ENCODE assay signal across 8 cellular contexts in the genomic region with DNA sequence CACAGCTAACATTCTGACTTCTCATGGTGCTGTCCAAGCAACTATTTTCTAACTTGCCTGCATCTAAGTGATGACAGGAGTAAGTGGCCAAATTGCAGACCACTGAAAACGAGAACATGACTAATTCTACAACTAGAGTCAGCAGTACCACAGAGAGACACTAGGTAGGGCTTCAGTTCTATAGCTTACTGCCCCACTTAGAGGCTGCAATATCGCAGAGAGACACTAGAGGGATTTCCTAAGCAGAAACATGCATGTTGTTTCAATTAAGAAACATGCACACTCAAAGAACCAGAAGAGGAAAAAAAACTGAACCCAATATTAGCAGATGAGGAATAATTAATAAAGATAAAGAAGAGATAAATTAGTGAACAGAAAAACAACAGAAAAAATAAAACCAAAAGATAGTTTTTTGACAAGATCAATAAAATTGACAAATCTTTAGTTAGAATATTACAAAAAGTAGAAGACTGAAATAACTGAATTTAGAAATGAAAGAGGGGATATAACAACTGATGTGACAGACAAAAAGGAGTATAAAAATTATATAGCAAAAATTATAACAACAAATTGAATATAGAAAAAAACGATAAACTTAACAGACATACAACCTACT.
DNase-seq lines count a peak whose midpoint lies in the region; ATAC-seq, FAIRE-seq and TF ChIP-seq lines count a peak whose summit lies in the region.

No MANE protein-coding gene starts in this region.

- H3K4me3 ChIP-seq in BE2C (ENCODE audit: low read depth, low read length) (no peak overlapping the region), fibroblast of mammary gland (ENCODE audit: control insufficient read depth, low read depth, low read length) (no peak overlapping the region), neural progenitor cell (no peak overlapping the region)

- no peaks in the 10 kb centered on the region for H3K79me2 ChIP-seq in neural progenitor cell (ENCODE audit: low read depth)

- H3K9me3 Mint-ChIP-seq in neural progenitor cell = no peaks in the 10 kb centered on the region

- H3K27ac ChIP-seq in VCaP = no peak overlapping the region
- no peak overlapping the region for H3K27ac ChIP-seq in neural progenitor cell

- peak; percentile 85 for TF ChIP-seq CTCF in BE2C (IDR thresholded peaks at IDR 0.05; ENCODE audit: low read depth, low read length)
- peak; percentile 88 for TF ChIP-seq CTCF in VCaP (conservative IDR thresholded peaks at IDR 0.05)
- peak; percentile 98 for TF ChIP-seq CTCF in fibroblast of mammary gland (conservative IDR thresholded peaks at IDR 0.05; ENCODE audit: control insufficient read depth, insufficient read depth, low read depth, low read length)
- TF ChIP-seq CTCF in neural progenitor cell (IDR thresholded peaks at IDR 0.05) = peak; percentile 78

- H2AFZ ChIP-seq in neural progenitor cell (replicated peaks) = no peak overlapping the region

- H3K27ac Mint-ChIP-seq in neural progenitor cell = no peak overlapping the region

- H3K36me3 ChIP-seq in BE2C = no peaks in the 10 kb centered on the region
- H3K36me3 ChIP-seq in neural progenitor cell = no peaks in the 10 kb centered on the region

- H3K27me3 ChIP-seq in BE2C (no peaks in the 10 kb centered on the region), neural progenitor cell (no peaks in the 10 kb centered on the region)

- H3K4me3 Mint-ChIP-seq in neural progenitor cell = no peak overlapping the region

- no peaks in the 10 kb centered on the region for H4K20me1 ChIP-seq in neural progenitor cell (ENCODE audit: low read depth)

- H3K4me1 Mint-ChIP-seq in neural progenitor cell = no peaks in the 10 kb centered on the region

- no peak overlapping the region for H3K9ac ChIP-seq in neural progenitor cell

- H3K9me3 ChIP-seq in BE2C (no peaks in the 10 kb centered on the region), neural progenitor cell (ENCODE audit: low read depth) (peaks cover 22% of the 10 kb centered on the region)

- ATAC-seq in HG03175 (IDR thresholded peaks at IDR 0.05; ENCODE audit: unreplicated experiment) = peak; percentile 100

- DNase-seq in BE2C (peak; percentile 50), GM19239 (ENCODE audit: insufficient read length, low spot score) (peak; percentile 1), fibroblast of mammary gland (ENCODE audit: low read depth) (peak; percentile 86), neural progenitor cell (ENCODE audit: low spot score) (peak; percentile 73), C1 segment of cervical spinal cord (lab: John Stamatoyannopoulos, UW) (no peak), amniotic stem cell (lab: John Stamatoyannopoulos, UW) (no peak)

- peak; percentile 97 for FAIRE-seq in GM19239 (lab: Jason Lieb, UNC)

- no peaks in the 10 kb centered on the region for H3K27me3 Mint-ChIP-seq in neural progenitor cell (ENCODE audit: insufficient read depth, low read depth)

- no peaks in the 10 kb centered on the region for H3K36me3 Mint-ChIP-seq in neural progenitor cell

- H3F3A ChIP-seq in neural progenitor cell (ENCODE audit: low read depth) = no peaks in the 10 kb centered on the region

- H3K4me1 ChIP-seq in BE2C (no peaks in the 10 kb centered on the region), neural progenitor cell (no peaks in the 10 kb centered on the region)

- no peak overlapping the region for H3K4me2 ChIP-seq in neural progenitor cell

Comparison
In these comparisons a context has a peak if more than half of its experiments do, and no peak if none do; other contexts are left out.
1. DNase-seq: peak in BE2C (single experiment), GM19239 (single experiment), fibroblast of mammary gland (single experiment) and neural progenitor cell (single experiment); none in C1 segment of cervical spinal cord (0 of 14) and amniotic stem cell (single experiment).
2. Peak in every context shown above with its lines, with median percentiles within 50 percentile points of each other: CTCF ChIP-seq.